8 cellular contexts compared by ENCODE assay signal in genomic region chr12:89051065-89051677, GRCh38.
DNase-seq lines count a peak whose midpoint lies in the region; ATAC-seq and TF ChIP-seq lines count a peak whose summit lies in the region.

No MANE protein-coding gene starts in this region.

- 3% methylated on average over 2 of the region's 2 CpGs for WGBS in right lobe of liver (ENCODE audit: insufficient coverage, low coverage, low lambda C conversion rate, missing lambda C conversion rate)

- H3K27ac ChIP-seq in OCI-LY3 (ENCODE audit: low read length) (no peak overlapping the region), coronary artery (no peak overlapping the region), right lobe of liver (no peak overlapping the region)

- peak; percentile 82 for ATAC-seq in GM21423 (IDR thresholded peaks at IDR 0.05; ENCODE audit: unreplicated experiment)
- ATAC-seq in right lobe of liver, result peak; percentile 86 to 95 (median 92)

- TF ChIP-seq CTCF in OCI-LY3 (IDR thresholded peaks at IDR 0.05; ENCODE audit: low read depth, low read length) (peak; percentile 93), coronary artery (IDR thresholded peaks at IDR 0.05) (peak; percentile 86), right lobe of liver (IDR thresholded peaks at IDR 0.05) (peak; percentile 88 to 97 (median 90))

- H3K79me2 ChIP-seq in OCI-LY3 (ENCODE audit: low read length), result no peaks in the 10 kb centered on the region

- H3K9me3 ChIP-seq in OCI-LY3 (ENCODE audit: insufficient read depth, low read length) (no peaks in the 10 kb centered on the region), right lobe of liver (no peaks in the 10 kb centered on the region)

- H3K36me3 ChIP-seq in OCI-LY3 (replicated peaks; ENCODE audit: low read depth, low read length) (no peaks in the 10 kb centered on the region), right lobe of liver (no peaks in the 10 kb centered on the region)

- no peak overlapping the region for H3K9ac ChIP-seq in OCI-LY3 (ENCODE audit: low read length)

- H2AFZ ChIP-seq in OCI-LY3 (ENCODE audit: low read depth, low read length), result no peak overlapping the region

- TF ChIP-seq POLR2A in right lobe of liver (IDR thresholded peaks at IDR 0.05), result no peak

- DNase-seq in SKM-1 treated with dmso at 0.1 percent for 144 hours (lab: John Stamatoyannopoulos, UW; ENCODE audit: unreplicated experiment) (peak; percentile 8), SKM-1 (lab: John Stamatoyannopoulos, UW; ENCODE audit: unreplicated experiment) (no peak), coronary artery (ENCODE audit: low spot score) (no peak), right lobe of liver (no peak), UCSD-AML1 (lab: John Stamatoyannopoulos, UW; ENCODE audit: unreplicated experiment) (no peak)
- DNase-seq in Jurkat, Clone E6-1 (ENCODE audit: low read depth, low spot score), result peak; percentile 64

- H3K4me2 ChIP-seq in OCI-LY3 (ENCODE audit: low read length), result no peak overlapping the region

- intact Hi-C loops in right lobe of liver (cut with DNase I), result no loop called here

- H3K4me1 ChIP-seq in OCI-LY3 (ENCODE audit: low read length) (no peaks in the 10 kb centered on the region; the same call in 1 of the 2 replicates), right lobe of liver (no peaks in the 10 kb centered on the region)

- no peaks in the 10 kb centered on the region for H4K20me1 ChIP-seq in OCI-LY3 (ENCODE audit: insufficient read depth, low read length)

- peaks cover 4% of the 10 kb centered on the region; the same call in 1 of the 2 replicates for H3K27me3 ChIP-seq in OCI-LY3 (ENCODE audit: low read depth, low read length)
- H3K27me3 ChIP-seq in right lobe of liver, result no peaks in the 10 kb centered on the region

- H3K4me3 ChIP-seq in Jurkat, Clone E6-1 (ENCODE audit: low read length), result no peak overlapping the region
- H3K4me3 ChIP-seq in OCI-LY3 (ENCODE audit: low read length) (no peak overlapping the region), coronary artery (no peak overlapping the region), right lobe of liver (no peak overlapping the region)

Comparison
In these comparisons a context has a peak if more than half of its experiments do, and no peak if none do; other contexts are left out.
1. DNase-seq: peak in SKM-1 treated with dmso at 0.1 percent for 144 hours (single experiment) and Jurkat, Clone E6-1 (single experiment); none in SKM-1 (single experiment), coronary artery (single experiment), right lobe of liver (0 of 3) and UCSD-AML1 (single experiment).
2. Peak in every context shown above with its lines, with median percentiles within 50 percentile points of each other: CTCF ChIP-seq.